Comparison of ENCODE assay signal across 24 cellular contexts in genomic region chr22:21101877-21102638, GRCh38. TPM values are rescaled to one million over a fixed set of nuclear protein-coding genes. Genes with fewer than 3 reads are reported as not detected.
DNase-seq lines count a peak whose midpoint lies in the region; ATAC-seq and TF ChIP-seq lines count a peak whose summit lies in the region.
"Had no signal": no experiment of that assay in that cellular context is flagged by ENCODE, and none has a peak within 500 bp of the region (broad histone marks: within the 10 kb centered on the region; RNA-seq: fewer than 3 reads in every experiment).

No MANE protein-coding gene starts in this region.

- H3K79me2 ChIP-seq in GM23338 (replicated peaks; ENCODE audit: insufficient read depth) (no peaks in the 10 kb centered on the region), PC-9 (ENCODE audit: low read depth) (no peaks in the 10 kb centered on the region)

- TF ChIP-seq CTCF in GM23338 (conservative IDR thresholded peaks at IDR 0.05; ENCODE audit: low read depth in 2 of 2) (no peak), PC-9 (conservative IDR thresholded peaks at IDR 0.05) (no peak), endodermal cell (conservative IDR thresholded peaks at IDR 0.05) (no peak), gastrocnemius medialis (IDR thresholded peaks at IDR 0.05 in 4 of 5, conservative IDR thresholded peaks at IDR 0.05 in 1 of 5) (no peak)

- H3K4me3 Mint-ChIP-seq in GM23338 (no peak overlapping the region), endodermal cell (no peak overlapping the region)
- H3K4me3 Mint-ChIP-seq: activated CD4-positive, alpha-beta T cell treated with anti-CD3 and anti-CD28 coated beads, Interleukin-2, amount 10 ng/mL, durations not matched to agents 7 days and 5 days; CD4-positive, CD25-positive, alpha-beta regulatory T cell had no signal

- no peak for TF ChIP-seq POLR2A in gastrocnemius medialis (IDR thresholded peaks at IDR 0.05)

- DNase-seq in GM23338 (ENCODE audit: low spot score) (no peak), PC-9 (no peak), endodermal cell (no peak), superior temporal gyrus (ENCODE audit: extremely low spot score) (peak; percentile 26), AG08395 (ENCODE audit: low spot score) (no peak), germinal center (ENCODE audit: low spot score) (no peak), gastrocnemius medialis (no peak)

- H3K27me3 ChIP-seq in GM23338 (ENCODE audit: insufficient read depth) (peaks cover 8% of the 10 kb centered on the region; the same call in 1 of the 2 replicates), PC-9 (ENCODE audit: insufficient read depth, low read depth) (no peaks in the 10 kb centered on the region), endodermal cell (ENCODE audit: control insufficient read depth, insufficient read depth, low read length, poor library complexity, severe bottlenecking) (no peaks in the 10 kb centered on the region), gastrocnemius medialis (peaks cover 2 to 6% (median 4%) of the 10 kb centered on the region in 3 donors)
- H3K27me3 ChIP-seq: cardiac muscle cell, foreskin keratinocyte, SJCRH30 had no signal

- no TSS peak for BruUV-seq in PC-9 (replicated peaks; lab: Mats Ljungman, UMichigan)

- no peak for ATAC-seq in GM23338
- ATAC-seq in gastrocnemius medialis, result no peak

- H4K20me1 ChIP-seq in GM23338 (replicated peaks; ENCODE audit: insufficient read depth) (peaks cover 6% of the 10 kb centered on the region), PC-9 (ENCODE audit: insufficient read depth) (no peaks in the 10 kb centered on the region)

- intact Hi-C loops in PC-9 (cut with micrococcal nuclease; ENCODE audit: unreplicated experiment), result loop anchor here (10.0 kb wide), 3 partner anchors 97 to 307 kb away; partner anchors contain the start of gene THAP7
- intact Hi-C loops in gastrocnemius medialis (cut with DNase I; ENCODE audit: low total_unique reads), result no loop called here

- no peak overlapping the region for H3K9ac ChIP-seq in endodermal cell (ENCODE audit: extremely low read depth, low read length, poor library complexity, severe bottlenecking)

- H3K36me3 Mint-ChIP-seq in GM23338 (ENCODE audit: low read depth) (no peaks in the 10 kb centered on the region), endodermal cell (ENCODE audit: low read depth) (no peaks in the 10 kb centered on the region)
- H3K36me3 Mint-ChIP-seq: activated naive CD4-positive, alpha-beta T cell treated with anti-CD3 and anti-CD28 coated beads, Interleukin-2, amount 50 U/mL, for 72 hours; mesothelial cell of epicardium; stimulated activated effector memory CD8-positive, alpha-beta T cell treated with anti-CD3 and anti-CD28 coated beads, Interleukin-12 subunit alpha, Interleukin-12 subunit beta, amount 100 ng/mL, for 72 hours had no signal

- H3K9me2 ChIP-seq in GM23338 (ENCODE audit: insufficient read depth) (no peaks in the 10 kb centered on the region), PC-9 (ENCODE audit: insufficient read depth) (no peaks in the 10 kb centered on the region)

- no peaks in the 10 kb centered on the region for H3K9me3 Mint-ChIP-seq in GM23338
- H3K9me3 Mint-ChIP-seq in endodermal cell, result no peaks in the 10 kb centered on the region
- H3K9me3 Mint-ChIP-seq: activated CD4-positive, alpha-beta T cell treated with anti-CD3 and anti-CD28 coated beads, Interleukin-2, amount 10 ng/mL, durations not matched to agents 7 days and 5 days; activated naive CD4-positive, alpha-beta T cell treated with anti-CD3 and anti-CD28 coated beads, Interleukin-2, amount 50 U/mL, for 72 hours; mesothelial cell of epicardium; stimulated activated effector memory CD8-positive, alpha-beta T cell treated with anti-CD3 and anti-CD28 coated beads, Interleukin-12 subunit alpha, Interleukin-12 subunit beta, amount 100 ng/mL, for 72 hours had no signal

- H3K27ac ChIP-seq in GM23338 (ENCODE audit: low read depth), result no peak overlapping the region
- peak overlapping the region; percentile 35; the same call in 1 of the 2 replicates for H3K27ac ChIP-seq in PC-9
- H3K27ac ChIP-seq in endodermal cell (ENCODE audit: low read depth, low read length), result no peak overlapping the region
- H3K27ac ChIP-seq in gastrocnemius medialis, result no peak overlapping the region
- H3K27ac ChIP-seq: cardiac muscle cell, esophagus muscularis mucosa, foreskin keratinocyte, heart right ventricle, SJCRH30, WERI-Rb-1 had no signal

- peaks cover 2% of the 10 kb centered on the region for H3K27me3 Mint-ChIP-seq in GM23338 (ENCODE audit: insufficient read depth, low read depth, poor library complexity)
- H3K27me3 Mint-ChIP-seq in endodermal cell (ENCODE audit: insufficient read depth), result peaks cover 14% of the 10 kb centered on the region

- CTCF ChIA-PET in PC-9 (lab: Charles Lee), result interaction anchor here (0.5 to 0.9 kb wide), 6 partner anchors 27 to 355 kb away, joined by 3 to 7 read pairs (median 4); no protein-coding TSS in a partner anchor

- H3K4me1 Mint-ChIP-seq in GM23338 (peaks cover 13% of the 10 kb centered on the region), endodermal cell (peaks cover 13% of the 10 kb centered on the region)

- 93 to 96% methylated on average over 4 to 6 of the region's 6 CpGs for WGBS in endodermal cell (ENCODE audit: insufficient coverage in 1 of 2, insufficient read length in 1 of 2), 2 experiments

- no peaks in the 10 kb centered on the region for H3K36me3 ChIP-seq in GM23338 (ENCODE audit: insufficient read depth)
- no peaks in the 10 kb centered on the region for H3K36me3 ChIP-seq in PC-9 (ENCODE audit: low read depth)
- H3K36me3 ChIP-seq in endodermal cell (ENCODE audit: control insufficient read depth, insufficient read depth, low read length), result no peaks in the 10 kb centered on the region
- H3K36me3 ChIP-seq in gastrocnemius medialis, result no peaks in the 10 kb centered on the region
- H3K36me3 ChIP-seq: cardiac muscle cell, esophagus muscularis mucosa, heart right ventricle, SJCRH30, WERI-Rb-1 had no signal

- H3K4me1 ChIP-seq in GM23338 (ENCODE audit: insufficient read depth) (no peaks in the 10 kb centered on the region), PC-9 (replicated peaks; ENCODE audit: insufficient read depth) (peaks cover 34% of the 10 kb centered on the region), endodermal cell (ENCODE audit: control insufficient read depth, insufficient read depth, low read length) (no peaks in the 10 kb centered on the region), gastrocnemius medialis (no peaks in the 10 kb centered on the region)

- H3K27ac Mint-ChIP-seq in GM23338 (no peak overlapping the region), endodermal cell (peak overlapping the region; percentile 71)
- H3K27ac Mint-ChIP-seq: activated CD4-positive, alpha-beta T cell treated with anti-CD3 and anti-CD28 coated beads, Interleukin-2, amount 10 ng/mL, durations not matched to agents 7 days and 5 days; activated naive CD4-positive, alpha-beta T cell treated with anti-CD3 and anti-CD28 coated beads, Interleukin-2, amount 50 U/mL, for 72 hours; CD4-positive, CD25-positive, alpha-beta regulatory T cell; mesothelial cell of epicardium had no signal

- in situ Hi-C loops in gastrocnemius medialis (cut with MboI; ENCODE audit: low sequenced_read_pairs in 4 of 4), result no loop called here

- H3F3A ChIP-seq in GM23338 (replicated peaks; ENCODE audit: low read depth), result no peaks in the 10 kb centered on the region
- peaks cover 24% of the 10 kb centered on the region for H3F3A ChIP-seq in PC-9 (ENCODE audit: insufficient read depth, low read depth)

- H2AFZ ChIP-seq in GM23338 (peak overlapping the region; percentile 78; the same call in 1 of the 2 replicates), PC-9 (no peak overlapping the region)

- H3K9me3 ChIP-seq in PC-9 (ENCODE audit: insufficient read depth, low read depth), result no peaks in the 10 kb centered on the region
- no peaks in the 10 kb centered on the region for H3K9me3 ChIP-seq in endodermal cell (ENCODE audit: control insufficient read depth, low read length)
- no peaks in the 10 kb centered on the region for H3K9me3 ChIP-seq in gastrocnemius medialis
- H3K9me3 ChIP-seq: esophagus muscularis mucosa, heart right ventricle, SJCRH30 had no signal

- POLR2A ChIA-PET in PC-9 (lab: Charles Lee; ENCODE audit: unreplicated experiment), result no interaction called here

- H3K4me3 ChIP-seq in GM23338 (no peak overlapping the region), PC-9 (no peak overlapping the region), endodermal cell (ENCODE audit: low read length) (no peak overlapping the region), gastrocnemius medialis (no peak overlapping the region)
- H3K4me3 ChIP-seq: cardiac muscle cell, heart right ventricle, SJCRH30 had no signal

- H3K4me2 ChIP-seq in GM23338 (no peak overlapping the region), PC-9 (peak overlapping the region; percentile 61)

TF ChIP-seq in GM23338, 12 proteins besides CTCF, POLR2A, EP300 and RAD21 (continues in another document):
- no peak for TF ChIP-seq EZH2 (IDR thresholded peaks at IDR 0.05; ENCODE audit: low read depth, unreplicated experiment)

RNA-seq across cellular contexts. Expression of gene LRRC74B, which starts 56.3 kb away (rescaled TPM):
- not detected in 2 replicates for total RNA-seq in GM23338 (2014; rRNA removed; shearing (Covaris generic))
- polyA plus RNA-seq in GM23338 (2016; fragmentation: Nextera tagmentation; extraction: Ambion mirVana), result not detected in 2 replicates
- total RNA-seq in PC-9 (2021) (0.25 TPM in 1 of 2 replicates, not detected in the other), endodermal cell (not detected), gastrocnemius medialis (not detected)
- 0.39 TPM for polyA plus RNA-seq in endodermal cell (2013, experiment 1 of 2)
- 0.58 TPM for polyA plus RNA-seq in endodermal cell (2013, experiment 2 of 2)
- total RNA-seq: activated CD4-positive, alpha-beta T cell treated with anti-CD3 and anti-CD28 coated beads, Interleukin-2, amount 10 ng/mL, durations not matched to agents 7 days and 5 days; activated CD8-positive, alpha-beta memory T cell treated with anti-CD3 and anti-CD28 coated beads for 36 hours; activated naive CD4-positive, alpha-beta T cell treated with anti-CD3 and anti-CD28 coated beads, Interleukin-2, amount 50 U/mL, for 72 hours; esophagus muscularis mucosa; foreskin keratinocyte; heart right ventricle; kidney; liver; mesothelial cell of epicardium; occipital lobe; SJCRH30; skeletal muscle tissue; subcutaneous adipose tissue had no signal
- polyA plus RNA-seq: cardiac muscle cell; CD4-positive, CD25-positive, alpha-beta regulatory T cell; foreskin keratinocyte; heart right ventricle; liver had no signal
